In the genomic region with DNA sequence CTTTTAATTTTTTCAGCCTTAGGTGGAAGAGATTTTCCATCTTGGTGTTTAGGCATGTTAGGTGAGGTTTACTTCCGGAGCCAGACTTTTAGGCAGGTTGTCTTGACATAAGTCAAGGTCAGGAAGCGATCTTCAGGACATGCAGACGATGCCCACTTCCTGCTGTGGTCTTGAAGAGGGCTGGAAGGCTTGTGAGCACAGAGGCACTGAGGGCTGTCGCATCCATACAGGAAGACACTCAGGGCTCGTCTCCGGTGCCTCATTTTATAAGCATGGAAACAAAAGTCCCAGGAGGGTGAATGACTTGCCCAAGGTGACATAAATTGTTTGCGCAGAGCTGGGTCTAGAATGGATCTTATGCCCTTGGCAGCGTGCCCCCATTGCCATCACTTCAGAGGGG, we compare ENCODE assay signal across 9 cellular contexts. TPM values are rescaled to one million over a fixed set of nuclear protein-coding genes. Genes with fewer than 3 reads are reported as not detected.
DNase-seq lines count a peak whose midpoint lies in the region; ATAC-seq and TF ChIP-seq lines count a peak whose summit lies in the region.
"Had no signal": no experiment of that assay in that cellular context is flagged by ENCODE, and none has a peak within 500 bp of the region (broad histone marks: within the 10 kb centered on the region; RNA-seq: fewer than 3 reads in every experiment).

No MANE protein-coding gene starts in this region.

- no peak overlapping the region for H3K4me3 ChIP-seq in smooth muscle cell

- H3K9ac ChIP-seq in smooth muscle cell (ENCODE audit: low read depth) = no peak overlapping the region

- 94% methylated on average over 8 of the region's 8 CpGs for WGBS in smooth muscle cell (ENCODE audit: low lambda C conversion rate)

- intact Hi-C loops in dendritic cell treated with granulocyte-macrophage colony-stimulating factor and Interleukin-4, amounts not matched to agents 40 ng/mL and 50 ng/mL, for 4 days (cut with micrococcal nuclease) = loop anchor here (10.0 kb wide), 1 partner anchor 75 kb away; no protein-coding TSS in a partner anchor

- H3K9me3 ChIP-seq in smooth muscle cell (replicated peaks; ENCODE audit: low read depth) = no peaks in the 10 kb centered on the region

- no peak for ATAC-seq in stimulated activated effector memory CD8-positive, alpha-beta T cell treated with anti-CD3 and anti-CD28 coated beads, Interleukin-12 subunit alpha, Interleukin-12 subunit beta, amount 100 ng/mL, for 72 hours

- no peak overlapping the region for H3K27ac ChIP-seq in smooth muscle cell (ENCODE audit: low read depth)

- peaks cover 99% of the 10 kb centered on the region for H4K20me1 ChIP-seq in smooth muscle cell (ENCODE audit: low read depth)

- H3K9me3 Mint-ChIP-seq in IgD-negative memory B cell = no peaks in the 10 kb centered on the region
- H3K9me3 Mint-ChIP-seq in dendritic cell treated with granulocyte-macrophage colony-stimulating factor and Interleukin-4, amounts not matched to agents 40 ng/mL and 50 ng/mL, for 4 days = no peaks in the 10 kb centered on the region
- H3K9me3 Mint-ChIP-seq in stimulated activated effector memory CD8-positive, alpha-beta T cell treated with anti-CD3 and anti-CD28 coated beads, Interleukin-12 subunit alpha, Interleukin-12 subunit beta, amount 100 ng/mL, for 72 hours = no peaks in the 10 kb centered on the region

- no peak for TF ChIP-seq CTCF in smooth muscle cell (IDR thresholded peaks at IDR 0.05; ENCODE audit: borderline replicate concordance, insufficient read depth, poor library complexity, severe bottlenecking)

- peaks cover 5% of the 10 kb centered on the region for H3K4me1 ChIP-seq in smooth muscle cell (ENCODE audit: low read depth)

- H3K4me1 Mint-ChIP-seq in IgD-negative memory B cell = peaks cover 43 to 58% (median 54%) of the 10 kb centered on the region in 3 donors
- H3K4me1 Mint-ChIP-seq in dendritic cell treated with granulocyte-macrophage colony-stimulating factor and Interleukin-4, amounts not matched to agents 40 ng/mL and 50 ng/mL, for 4 days (ENCODE audit: low read depth) = peaks cover 92% of the 10 kb centered on the region
- H3K4me1 Mint-ChIP-seq in stimulated activated effector memory CD8-positive, alpha-beta T cell treated with anti-CD3 and anti-CD28 coated beads, Interleukin-12 subunit alpha, Interleukin-12 subunit beta, amount 100 ng/mL, for 72 hours = peaks cover 90% of the 10 kb centered on the region

- H2AFZ ChIP-seq in smooth muscle cell (ENCODE audit: low read depth) = no peak overlapping the region

- H3K4me3 Mint-ChIP-seq in IgD-negative memory B cell = peak overlapping the region in 2 of 4 donors; percentile 23 to 63
- no peak overlapping the region for H3K4me3 Mint-ChIP-seq in dendritic cell treated with granulocyte-macrophage colony-stimulating factor and Interleukin-4, amounts not matched to agents 40 ng/mL and 50 ng/mL, for 4 days
- H3K4me3 Mint-ChIP-seq in stimulated activated effector memory CD8-positive, alpha-beta T cell treated with anti-CD3 and anti-CD28 coated beads, Interleukin-12 subunit alpha, Interleukin-12 subunit beta, amount 100 ng/mL, for 72 hours = peak overlapping the region; percentile 43

- no peaks in the 10 kb centered on the region for H3K27me3 Mint-ChIP-seq in IgD-negative memory B cell
- no peaks in the 10 kb centered on the region for H3K27me3 Mint-ChIP-seq in dendritic cell treated with granulocyte-macrophage colony-stimulating factor and Interleukin-4, amounts not matched to agents 40 ng/mL and 50 ng/mL, for 4 days

- H3F3A ChIP-seq in smooth muscle cell (ENCODE audit: low read depth) = peaks cover 19% of the 10 kb centered on the region

- no peak overlapping the region for H3K4me2 ChIP-seq in smooth muscle cell

- no peaks in the 10 kb centered on the region for H3K36me3 ChIP-seq in smooth muscle cell (ENCODE audit: low read depth)

- peaks cover 2% of the 10 kb centered on the region for H3K36me3 Mint-ChIP-seq in IgD-negative memory B cell
- peaks cover 66% of the 10 kb centered on the region for H3K36me3 Mint-ChIP-seq in dendritic cell treated with granulocyte-macrophage colony-stimulating factor and Interleukin-4, amounts not matched to agents 40 ng/mL and 50 ng/mL, for 4 days (ENCODE audit: low read depth)
- H3K36me3 Mint-ChIP-seq in stimulated activated effector memory CD8-positive, alpha-beta T cell treated with anti-CD3 and anti-CD28 coated beads, Interleukin-12 subunit alpha, Interleukin-12 subunit beta, amount 100 ng/mL, for 72 hours = peaks cover 21% of the 10 kb centered on the region

- DNase-seq in T-helper 2 cell (peak in 3 of 5 experiments; percentile 25 to 84 (median 65)), smooth muscle cell (lab: John Stamatoyannopoulos, UW; ENCODE audit: unreplicated experiment) (no peak), NCI-H1436 (lab: John Stamatoyannopoulos, UW) (no peak), NCI-H446 treated with DMSO at 0.1 percent for 48 hours (lab: John Stamatoyannopoulos, UW) (no peak), iPS-NIHi11 (ENCODE audit: low spot score) (no peak)
- no peak for DNase-seq in stimulated activated effector memory CD8-positive, alpha-beta T cell treated with anti-CD3 and anti-CD28 coated beads, Interleukin-12 subunit alpha, Interleukin-12 subunit beta, amount 100 ng/mL, for 72 hours (ENCODE audit: low spot score in 2 of 2)
- DNase-seq: cerebellar nuclear complex had no signal

- peak overlapping the region in 2 of 3 donors; percentile 53 to 76 for H3K27ac Mint-ChIP-seq in IgD-negative memory B cell
- peak overlapping the region; percentile 56 for H3K27ac Mint-ChIP-seq in dendritic cell treated with granulocyte-macrophage colony-stimulating factor and Interleukin-4, amounts not matched to agents 40 ng/mL and 50 ng/mL, for 4 days
- H3K27ac Mint-ChIP-seq in stimulated activated effector memory CD8-positive, alpha-beta T cell treated with anti-CD3 and anti-CD28 coated beads, Interleukin-12 subunit alpha, Interleukin-12 subunit beta, amount 100 ng/mL, for 72 hours = peak overlapping the region; percentile 67

- peaks cover 80% of the 10 kb centered on the region for H3K79me2 ChIP-seq in smooth muscle cell (ENCODE audit: low read depth)

- no peaks in the 10 kb centered on the region for H3K27me3 ChIP-seq in smooth muscle cell (ENCODE audit: low read depth)

RNA-seq across cellular contexts. Expression of a gene that starts 30.8 kb away (rescaled TPM):
- polyA plus RNA-seq in IgD-negative memory B cell = 50.8 TPM
- 14.2 and 16.9 TPM in 2 replicates for total RNA-seq in smooth muscle cell
- 23.3 and 32.4 TPM in 2 replicates for polyA plus RNA-seq in smooth muscle cell

RNA-seq across cellular contexts. Expression of a gene that starts 47.3 kb away (rescaled TPM):
- not detected for polyA plus RNA-seq in IgD-negative memory B cell
- total RNA-seq in smooth muscle cell = 5.5 and 8.5 TPM in 2 replicates
- 8.3 and 8.7 TPM in 2 replicates for polyA plus RNA-seq in smooth muscle cell

RNA-seq across cellular contexts. Expression of a gene that starts 56.4 kb away (rescaled TPM):
- polyA plus RNA-seq in IgD-negative memory B cell (0.94 TPM), smooth muscle cell (12.1 and 13.7 TPM in 2 replicates)
- 13.6 and 15.3 TPM in 2 replicates for total RNA-seq in smooth muscle cell

Comparison
In these comparisons a context has a peak if more than half of its experiments do, and no peak if none do; other contexts are left out.
1. DNase-seq: peak in T-helper 2 cell (3 of 5); none in stimulated activated effector memory CD8-positive, alpha-beta T cell treated with anti-CD3 and anti-CD28 coated beads, Interleukin-12 subunit alpha, Interleukin-12 subunit beta, amount 100 ng/mL, for 72 hours (0 of 2), smooth muscle cell (single experiment), NCI-H1436 (single experiment), NCI-H446 treated with DMSO at 0.1 percent for 48 hours (single experiment) and iPS-NIHi11 (single experiment).
2. Peak in every context shown above with its lines, with median percentiles within 50 percentile points of each other: H3K27ac Mint-ChIP-seq.